ENCODE assay signal across 7 cellular contexts in genomic region chr5:89008291-89008690, GRCh38.
"Had no signal": no experiment of that assay in that cellular context is flagged by ENCODE, and none has a peak within 500 bp of the region (broad histone marks: within the 10 kb centered on the region; RNA-seq: fewer than 3 reads in every experiment).

No MANE protein-coding gene starts in this region.

- H3K4me3 ChIP-seq: K562 had no signal

- DNase-seq: IMR-90, KBM-7, KG1 had no signal

- H3K4me3 Mint-ChIP-seq: IgD-negative memory B cell had no signal

- ATAC-seq: HepG2, K562 had no signal

- H3K27ac Mint-ChIP-seq: IgD-negative memory B cell had no signal

- H3K9me3 Mint-ChIP-seq: IgD-negative memory B cell had no signal

- H3K27ac ChIP-seq: HL-60 had no signal

- H3K27me3 Mint-ChIP-seq: IgD-negative memory B cell had no signal
